12 cellular contexts compared by ENCODE assay signal in genomic region chr7:121563177-121563576, GRCh38.
DNase-seq lines count a peak whose midpoint lies in the region; ATAC-seq, FAIRE-seq and TF ChIP-seq lines count a peak whose summit lies in the region.
"Had no signal": no experiment of that assay in that cellular context is flagged by ENCODE, and none has a peak within 500 bp of the region (broad histone marks: within the 10 kb centered on the region; RNA-seq: fewer than 3 reads in every experiment).

No MANE protein-coding gene starts in this region.

- no CpG with 5 or more reads among the region's 1 CpG for WGBS in IMR-90 (ENCODE audit: extremely low coverage in 2 of 2, insufficient read length in 1 of 2), 2 experiments
- WGBS in K562 (ENCODE audit: insufficient coverage, low coverage, missing lambda C conversion rate), result 0% methylated on average over 1 of the region's 1 CpG

- H2BK15ac ChIP-seq in IMR-90 (ENCODE audit: low read depth, low read length), result no peak overlapping the region

- no peak overlapping the region for H4K5ac ChIP-seq in IMR-90 (ENCODE audit: low read depth, low read length)

- H3K9me3 ChIP-seq in IMR-90 (ENCODE audit: control insufficient read depth, insufficient read depth, low read length) (no peaks in the 10 kb centered on the region), K562 (replicated peaks; ENCODE audit: control insufficient read depth, insufficient read depth, low read depth, low read length) (no peaks in the 10 kb centered on the region), keratinocyte (ENCODE audit: control insufficient read depth, low read depth, low read length) (no peaks in the 10 kb centered on the region)
- H3K9me3 ChIP-seq: sigmoid colon had no signal

- CTCF ChIA-PET in IMR-90 (lab: Yijun Ruan, JAX) (interaction anchor here (1.2 kb wide), 1 partner anchor 11 kb away, joined by 4 read pairs; no protein-coding TSS in a partner anchor), K562 (lab: Yijun Ruan, JAX; ENCODE audit: low intra/inter-chr PET ratio) (no interaction called here)

- no peak for TF ChIP-seq RAD21 in IMR-90 (IDR thresholded peaks at IDR 0.05; ENCODE audit: low read length)
- TF ChIP-seq RAD21 in K562 (CRISPR knock-in tag; conservative IDR thresholded peaks at IDR 0.05 in 1 of 2, IDR thresholded peaks at IDR 0.05 in 1 of 2), result no peak

- H3K27ac ChIP-seq in C4-2B, result no peak overlapping the region
- no peak overlapping the region for H3K27ac ChIP-seq in IMR-90 (ENCODE audit: insufficient read depth, low read length)
- no peak overlapping the region for H3K27ac ChIP-seq in K562 (ENCODE audit: extremely low read depth, low read depth, low read length)
- H3K27ac ChIP-seq in keratinocyte (ENCODE audit: control insufficient read depth, insufficient read depth, low read length), result no peak overlapping the region
- H3K27ac ChIP-seq: HL-60, sigmoid colon had no signal

- H3K9ac ChIP-seq in IMR-90 (ENCODE audit: low read depth, low read length) (no peak overlapping the region), K562 (ENCODE audit: insufficient read depth in 1 of 2, low read depth in 2 of 2, low read length in 2 of 2) (no peak overlapping the region), keratinocyte (ENCODE audit: control insufficient read depth, extremely low read depth, insufficient read depth, low read length) (no peak overlapping the region)

- H3K4ac ChIP-seq in IMR-90 (ENCODE audit: low read depth, low read length), result no peak overlapping the region

- FAIRE-seq in K562 (lab: Jason Lieb, UNC), result no peak
- FAIRE-seq in keratinocyte (lab: Jason Lieb, UNC), result no peak

- H3K36me3 ChIP-seq in IMR-90 (ENCODE audit: control insufficient read depth, insufficient read depth, low read length), result no peaks in the 10 kb centered on the region
- no peaks in the 10 kb centered on the region for H3K36me3 ChIP-seq in K562 (ENCODE audit: control insufficient read depth, insufficient read depth, low read length)
- H3K36me3 ChIP-seq in keratinocyte (ENCODE audit: control insufficient read depth in 2 of 2, extremely low read depth in 1 of 2, insufficient read depth in 2 of 2, low read length in 2 of 2), result no peaks in the 10 kb centered on the region
- H3K36me3 ChIP-seq: sigmoid colon had no signal

- H3K23ac ChIP-seq in IMR-90 (ENCODE audit: low read depth, low read length), result no peak overlapping the region

- TF ChIP-seq POLR2A in IMR-90 (IDR thresholded peaks at IDR 0.05; ENCODE audit: low read depth, low read length) (no peak), K562 (conservative IDR thresholded peaks at IDR 0.05) (no peak)

- ATAC-seq in IMR-90 (ENCODE audit: low read depth) (no peak), K562 (peak; percentile 62), GM18502 (IDR thresholded peaks at IDR 0.05; ENCODE audit: poor library complexity, unreplicated experiment) (no peak), HG03469 (IDR thresholded peaks at IDR 0.05; ENCODE audit: unreplicated experiment) (no peak)
- ATAC-seq: left cardiac atrium; naive thymus-derived CD8-positive, alpha-beta T cell had no signal

- H2AFZ ChIP-seq in IMR-90 (replicated peaks; ENCODE audit: low read length, poor library complexity), result no peak overlapping the region
- no peak overlapping the region for H2AFZ ChIP-seq in K562 (ENCODE audit: low read depth, low read length)
- no peak overlapping the region for H2AFZ ChIP-seq in keratinocyte (ENCODE audit: control insufficient read depth, low read length)

- intact Hi-C loops in IMR-90 (cut with micrococcal nuclease), result no loop called here
- intact Hi-C loops in K562 (cut with micrococcal nuclease), result no loop called here

- H3K9me1 ChIP-seq in IMR-90 (ENCODE audit: insufficient read depth, low read length), result no peaks in the 10 kb centered on the region
- H3K9me1 ChIP-seq in K562 (ENCODE audit: control insufficient read depth, insufficient read depth, low read length), result no peaks in the 10 kb centered on the region
- no peaks in the 10 kb centered on the region for H3K9me1 ChIP-seq in keratinocyte (ENCODE audit: control insufficient read depth, extremely low read depth, insufficient read depth, low read length)

- H3K14ac ChIP-seq in IMR-90 (replicated peaks; ENCODE audit: low read depth, low read length), result no peak overlapping the region

- no peak overlapping the region for H4K8ac ChIP-seq in IMR-90 (ENCODE audit: low read depth in 2 of 2, low read length in 2 of 2)

- POLR2A ChIA-PET in IMR-90 (lab: Charles Lee; ENCODE audit: unreplicated experiment), result no interaction called here
- POLR2A ChIA-PET in K562 (lab: Yijun Ruan, JAX), result interaction anchor here (0.6 kb wide), 1 partner anchor 1380 kb away, joined by 4 read pairs; no protein-coding TSS in a partner anchor

- no peak overlapping the region for H4K91ac ChIP-seq in IMR-90 (ENCODE audit: insufficient read depth, low read depth, low read length)

- H3K56ac ChIP-seq in IMR-90 (ENCODE audit: extremely low read depth, insufficient read depth, low read length), result no peak overlapping the region

- no peaks in the 10 kb centered on the region for H4K20me1 ChIP-seq in IMR-90 (ENCODE audit: insufficient read depth, low read length)
- no peaks in the 10 kb centered on the region for H4K20me1 ChIP-seq in K562 (replicated peaks; ENCODE audit: control insufficient read depth, insufficient read depth, low read length)
- H4K20me1 ChIP-seq in keratinocyte (ENCODE audit: control insufficient read depth, extremely low read depth, insufficient read depth, low read length), result no peaks in the 10 kb centered on the region

- dilution Hi-C loops in IMR-90 (cut with HindIII; ENCODE audit: low sequenced_read_pairs, unreplicated experiment) (loop anchor here (25.0 kb wide), 1 partner anchor 201 kb away; no protein-coding TSS in a partner anchor), keratinocyte (cut with MboI; ENCODE audit: extremely low pct_ligation_motif_present, low sequenced_read_pairs) (loop anchor here (25.0 kb wide), 1 partner anchor 176 kb away; the partner anchor contains the start of gene FAM3C)

- no peak overlapping the region for H2BK20ac ChIP-seq in IMR-90 (ENCODE audit: low read depth, low read length)

- no peak overlapping the region for H2AK5ac ChIP-seq in IMR-90 (ENCODE audit: low read depth, low read length)

- no peak overlapping the region for H2BK120ac ChIP-seq in IMR-90 (ENCODE audit: low read depth, low read length)

- peak; percentile 67 for TF ChIP-seq CTCF in C4-2B (conservative IDR thresholded peaks at IDR 0.05)
- TF ChIP-seq CTCF in IMR-90 (conservative IDR thresholded peaks at IDR 0.05; ENCODE audit: low read depth, low read length), result peak; percentile 9; the same call in 1 of the 2 replicates
- TF ChIP-seq CTCF in K562 (IDR thresholded peaks at IDR 0.05 in 2 of 3, conservative IDR thresholded peaks at IDR 0.05 in 1 of 3; ENCODE audit: insufficient read depth in 2 of 3, low read depth in 1 of 3, low read length in 3 of 3), result peak in 2 of 3 experiments; percentile 17 to 27; a peak in 1 of 6 replicates
- TF ChIP-seq CTCF in keratinocyte (optimal IDR thresholded peaks at IDR 0.05 in 1 of 3, IDR thresholded peaks at IDR 0.05 in 1 of 3, conservative IDR thresholded peaks at IDR 0.05 in 1 of 3; ENCODE audit: extremely low read depth in 1 of 3, insufficient read depth in 2 of 3, low read length in 3 of 3), result peak; percentile 32 to 55 (median 44)

- no peak for TF ChIP-seq EP300 in K562 (IDR thresholded peaks at IDR 0.05; ENCODE audit: low read length)

- H3K79me2 ChIP-seq in K562 (ENCODE audit: control insufficient read depth, insufficient read depth, low read length) (no peaks in the 10 kb centered on the region), keratinocyte (ENCODE audit: control insufficient read depth, insufficient read depth, low read length) (no peaks in the 10 kb centered on the region)

- H3K4me1 ChIP-seq in IMR-90 (ENCODE audit: control insufficient read depth, insufficient read depth, low read length) (no peaks in the 10 kb centered on the region), K562 (replicated peaks in 1 of 2; ENCODE audit: control insufficient read depth in 2 of 2, insufficient read depth in 2 of 2, low read length in 2 of 2) (no peaks in the 10 kb centered on the region), keratinocyte (ENCODE audit: control insufficient read depth, extremely low read depth, insufficient read depth, low read length) (no peaks in the 10 kb centered on the region)
- H3K4me1 ChIP-seq: sigmoid colon had no signal

- H3K18ac ChIP-seq in IMR-90 (ENCODE audit: low read depth, low read length), result no peak overlapping the region

- H2BK5ac ChIP-seq in IMR-90 (ENCODE audit: low read depth, low read length, poor library complexity, severe bottlenecking), result no peak overlapping the region

- H3K79me1 ChIP-seq in IMR-90 (ENCODE audit: low read depth in 1 of 2, low read length in 2 of 2), result no peaks in the 10 kb centered on the region

- H3K4me2 ChIP-seq in IMR-90 (ENCODE audit: low read depth, low read length) (no peak overlapping the region), K562 (ENCODE audit: insufficient read depth, low read length) (no peak overlapping the region), keratinocyte (ENCODE audit: control insufficient read depth, extremely low read depth, insufficient read depth, low read depth, low read length) (no peak overlapping the region)

- BruUV-seq in IMR-90 (replicated peaks; lab: Mats Ljungman, UMichigan) (no TSS peak), K562 (replicated peaks; lab: Mats Ljungman, UMichigan) (no TSS peak)

- H3K4me3 ChIP-seq in IMR-90 (ENCODE audit: insufficient read depth, low read depth, low read length), result no peak overlapping the region
- H3K4me3 ChIP-seq in K562, result no peak overlapping the region
- H3K4me3 ChIP-seq in keratinocyte (ENCODE audit: control insufficient read depth in 2 of 3, extremely low read depth in 1 of 3, insufficient read depth in 2 of 3, low read depth in 1 of 3, low read length in 3 of 3), result no peak overlapping the region
- H3K4me3 ChIP-seq: sigmoid colon had no signal

- H2AK9ac ChIP-seq in IMR-90 (replicated peaks; ENCODE audit: low read depth, low read length, poor library complexity), result no peak overlapping the region

- in situ Hi-C loops in IMR-90 (cut with MboI; ENCODE audit: low sequenced_read_pairs) (no loop called here), K562 (cut with MboI) (no loop called here)

- DNase-seq in IMR-90 (no peak), K562 (ENCODE audit: extremely low read depth in 1 of 4, low spot score in 3 of 4) (no peak), keratinocyte (ENCODE audit: low read depth, low spot score) (no peak), H4 (ENCODE audit: low spot score) (no peak)
- no peak for DNase-seq in activated CD4-positive, alpha-beta T cell treated with anti-CD3 and anti-CD28 coated beads for 1 hour
- DNase-seq: left cardiac atrium; naive thymus-derived CD8-positive, alpha-beta T cell; sigmoid colon had no signal

- no peaks in the 10 kb centered on the region for H3K27me3 ChIP-seq in IMR-90 (ENCODE audit: control insufficient read depth, insufficient read depth, low read length)
- H3K27me3 ChIP-seq in K562 (ENCODE audit: control insufficient read depth in 2 of 2, insufficient read depth in 2 of 2, low read length in 2 of 2), result no peaks in the 10 kb centered on the region
- H3K27me3 ChIP-seq in keratinocyte (ENCODE audit: control insufficient read depth, extremely low read depth, insufficient read depth, low read length), result no peaks in the 10 kb centered on the region
- H3K27me3 ChIP-seq: sigmoid colon had no signal

TF ChIP-seq in IMR-90, 13 proteins besides CTCF, POLR2A, EP300 and RAD21 (continues in another document):
- no peak for TF ChIP-seq RCOR1 (IDR thresholded peaks at IDR 0.05; ENCODE audit: insufficient replicate concordance, low read length)

TF ChIP-seq in K562, 482 proteins besides CTCF, POLR2A, EP300 and RAD21 (continues in another document):
- TF ChIP-seq POLR2AphosphoS2 (IDR thresholded peaks at IDR 0.05; ENCODE audit: low read length), result no peak

Comparison
In these comparisons a context has a peak if more than half of its experiments do, and no peak if none do; other contexts are left out.
1. CTCF ChIP-seq: peak in every context shown above with its lines; median percentile 67 in C4-2B; 44 in keratinocyte; 22 in K562; 9 in IMR-90.